ENCODE assay signal across 8 cellular contexts in genomic region chr2:43059183-43059897, GRCh38.
DNase-seq lines count a peak whose midpoint lies in the region; ATAC-seq and TF ChIP-seq lines count a peak whose summit lies in the region.

No MANE protein-coding gene starts in this region.

- no peak overlapping the region for H3K4me3 Mint-ChIP-seq in neural progenitor cell

- WGBS in thymus = 9% methylated on average over 12 of the region's 12 CpGs

- H3K9me3 ChIP-seq in neural progenitor cell (ENCODE audit: low read depth) = peaks cover 5% of the 10 kb centered on the region
- no peaks in the 10 kb centered on the region for H3K9me3 ChIP-seq in thymus (ENCODE audit: control insufficient read depth)

- H3K4me2 ChIP-seq in neural progenitor cell = no peak overlapping the region

- H3K4me1 ChIP-seq in neural progenitor cell = peaks cover 32% of the 10 kb centered on the region
- peaks cover 37% of the 10 kb centered on the region for H3K4me1 ChIP-seq in thymus (ENCODE audit: control insufficient read depth, insufficient read depth, low read length)

- ATAC-seq in HG02852 (IDR thresholded peaks at IDR 0.05; ENCODE audit: unreplicated experiment) = peak; percentile 68
- ATAC-seq in GM19035 (IDR thresholded peaks at IDR 0.05; ENCODE audit: unreplicated experiment) = no peak

- peak overlapping the region; percentile 65 for H3K27ac Mint-ChIP-seq in neural progenitor cell

- H3K4me3 ChIP-seq in neural progenitor cell (no peak overlapping the region), thymus (ENCODE audit: low read length) (no peak overlapping the region)

- no peaks in the 10 kb centered on the region for H3K79me2 ChIP-seq in neural progenitor cell (ENCODE audit: low read depth)

- no peak overlapping the region for H3K9ac ChIP-seq in neural progenitor cell

- H3F3A ChIP-seq in neural progenitor cell (ENCODE audit: low read depth) = peaks cover 20% of the 10 kb centered on the region

- H3K36me3 ChIP-seq in neural progenitor cell (no peaks in the 10 kb centered on the region), thymus (ENCODE audit: control insufficient read depth, insufficient read depth) (no peaks in the 10 kb centered on the region)

- peaks cover 12% of the 10 kb centered on the region for H3K27me3 Mint-ChIP-seq in neural progenitor cell (ENCODE audit: insufficient read depth, low read depth)

- peaks cover 7% of the 10 kb centered on the region for H3K36me3 Mint-ChIP-seq in neural progenitor cell

- peak; percentile 95 for DNase-seq in DMS79 (lab: John Stamatoyannopoulos, UW)
- peak; percentile 75 for DNase-seq in NCI-H345 (lab: John Stamatoyannopoulos, UW)
- DNase-seq in activated CD8-positive, alpha-beta memory T cell treated with anti-CD3 and anti-CD28 coated beads, Interleukin-2, amount 50 U/mL, for 48 hours = peak; percentile 81
- DNase-seq in epithelial cell of prostate (ENCODE audit: low read depth, low spot score) = no peak
- DNase-seq in neural progenitor cell (ENCODE audit: low spot score) = no peak

- peaks cover 35% of the 10 kb centered on the region for H3K4me1 Mint-ChIP-seq in neural progenitor cell

- TF ChIP-seq CTCF in neural progenitor cell (IDR thresholded peaks at IDR 0.05) = no peak

- H3K9me3 Mint-ChIP-seq in neural progenitor cell = peaks cover 25% of the 10 kb centered on the region

- peak overlapping the region; percentile 45 for H3K27ac ChIP-seq in epithelial cell of prostate
- no peak overlapping the region for H3K27ac ChIP-seq in neural progenitor cell
- peak overlapping the region; percentile 82 for H3K27ac ChIP-seq in thymus (ENCODE audit: low read depth)

- H2AFZ ChIP-seq in neural progenitor cell (replicated peaks) = no peak overlapping the region

- H4K20me1 ChIP-seq in neural progenitor cell (ENCODE audit: low read depth) = no peaks in the 10 kb centered on the region

- no peaks in the 10 kb centered on the region for H3K27me3 ChIP-seq in neural progenitor cell
- no peaks in the 10 kb centered on the region for H3K27me3 ChIP-seq in thymus (ENCODE audit: control insufficient read depth, insufficient read depth)

Comparison
In these comparisons a context has a peak if more than half of its experiments do, and no peak if none do; other contexts are left out.
1. DNase-seq: peak in DMS79 (single experiment), NCI-H345 (single experiment) and activated CD8-positive, alpha-beta memory T cell treated with anti-CD3 and anti-CD28 coated beads, Interleukin-2, amount 50 U/mL, for 48 hours (single experiment); none in epithelial cell of prostate (single experiment) and neural progenitor cell (single experiment).